In genomic region chr1:235557495-235557894, GRCh38 we compare ENCODE assay signal across 14 cellular contexts. TPM values are rescaled to one million over a fixed set of nuclear protein-coding genes. Genes with fewer than 3 reads are reported as not detected.
DNase-seq lines count a peak whose midpoint lies in the region; ATAC-seq, FAIRE-seq and TF ChIP-seq lines count a peak whose summit lies in the region.
"Had no signal": no experiment of that assay in that cellular context is flagged by ENCODE, and none has a peak within 500 bp of the region (broad histone marks: within the 10 kb centered on the region; RNA-seq: fewer than 3 reads in every experiment).

No MANE protein-coding gene starts in this region.

- H3K4me1 Mint-ChIP-seq in activated CD8-positive, alpha-beta T cell treated with anti-CD3 and anti-CD28 coated beads, Interleukin-2, amount 10 ng/mL, durations not matched to agents 7 days and 5 days (ENCODE audit: low read depth) = no peaks in the 10 kb centered on the region
- H3K4me1 Mint-ChIP-seq in progenitor cell of endocrine pancreas (ENCODE audit: low read depth) = peaks cover 1% of the 10 kb centered on the region
- no peaks in the 10 kb centered on the region for H3K4me1 Mint-ChIP-seq in CD8-positive, alpha-beta T cell (ENCODE audit: low read depth)
- H3K4me1 Mint-ChIP-seq: naive thymus-derived CD4-positive, alpha-beta T cell had no signal

- TF ChIP-seq CTCF in progenitor cell of endocrine pancreas (IDR thresholded peaks at IDR 0.05; ENCODE audit: unreplicated experiment) = peak; percentile 27
- no peak for TF ChIP-seq CTCF in CD8-positive, alpha-beta T cell (IDR thresholded peaks at IDR 0.05)

- intact Hi-C loops in CD8-positive, alpha-beta T cell (cut with DNase I, micrococcal nuclease) = no loop called here

- H3K9me3 Mint-ChIP-seq in activated CD8-positive, alpha-beta T cell treated with anti-CD3 and anti-CD28 coated beads, Interleukin-2, amount 10 ng/mL, durations not matched to agents 7 days and 5 days (ENCODE audit: insufficient read depth) = no peaks in the 10 kb centered on the region
- H3K9me3 Mint-ChIP-seq in progenitor cell of endocrine pancreas (ENCODE audit: low read depth) = no peaks in the 10 kb centered on the region
- H3K9me3 Mint-ChIP-seq in CD8-positive, alpha-beta T cell = no peaks in the 10 kb centered on the region
- H3K9me3 Mint-ChIP-seq: naive thymus-derived CD4-positive, alpha-beta T cell had no signal

- H3K27me3 Mint-ChIP-seq in activated CD8-positive, alpha-beta T cell treated with anti-CD3 and anti-CD28 coated beads, Interleukin-2, amount 10 ng/mL, durations not matched to agents 7 days and 5 days (ENCODE audit: low read depth) = peaks cover 2% of the 10 kb centered on the region
- H3K27me3 Mint-ChIP-seq in progenitor cell of endocrine pancreas = no peaks in the 10 kb centered on the region
- H3K27me3 Mint-ChIP-seq in CD8-positive, alpha-beta T cell (ENCODE audit: low read depth) = no peaks in the 10 kb centered on the region

- FAIRE-seq in HTR-8/SVneo (lab: Jason Lieb, UNC) = no peak

- no peak overlapping the region for H3K27ac ChIP-seq in CD8-positive, alpha-beta T cell (ENCODE audit: low read depth, low read length)
- H3K27ac ChIP-seq: HL-60, stomach had no signal

- no peak overlapping the region for H3K4me3 Mint-ChIP-seq in activated CD8-positive, alpha-beta T cell treated with anti-CD3 and anti-CD28 coated beads, Interleukin-2, amount 10 ng/mL, durations not matched to agents 7 days and 5 days
- H3K4me3 Mint-ChIP-seq in progenitor cell of endocrine pancreas (ENCODE audit: low read depth) = no peak overlapping the region
- no peak overlapping the region for H3K4me3 Mint-ChIP-seq in CD8-positive, alpha-beta T cell
- H3K4me3 Mint-ChIP-seq: naive thymus-derived CD4-positive, alpha-beta T cell had no signal

- H3K27ac Mint-ChIP-seq in activated CD8-positive, alpha-beta T cell treated with anti-CD3 and anti-CD28 coated beads, Interleukin-2, amount 10 ng/mL, durations not matched to agents 7 days and 5 days = no peak overlapping the region
- no peak overlapping the region for H3K27ac Mint-ChIP-seq in progenitor cell of endocrine pancreas
- H3K27ac Mint-ChIP-seq in CD8-positive, alpha-beta T cell = no peak overlapping the region
- H3K27ac Mint-ChIP-seq: naive thymus-derived CD4-positive, alpha-beta T cell had no signal

- H3K4me1 ChIP-seq in CD8-positive, alpha-beta T cell (ENCODE audit: insufficient read depth, low read length) = no peaks in the 10 kb centered on the region
- H3K4me1 ChIP-seq: stomach had no signal

- H3K9me3 ChIP-seq in CD8-positive, alpha-beta T cell (ENCODE audit: low read length) = no peaks in the 10 kb centered on the region

- no peaks in the 10 kb centered on the region for H3K36me3 Mint-ChIP-seq in activated CD8-positive, alpha-beta T cell treated with anti-CD3 and anti-CD28 coated beads, Interleukin-2, amount 10 ng/mL, durations not matched to agents 7 days and 5 days (ENCODE audit: low read depth)
- peaks cover 1% of the 10 kb centered on the region for H3K36me3 Mint-ChIP-seq in progenitor cell of endocrine pancreas (ENCODE audit: insufficient read depth)
- no peaks in the 10 kb centered on the region for H3K36me3 Mint-ChIP-seq in CD8-positive, alpha-beta T cell

- no peaks in the 10 kb centered on the region for H3K36me3 ChIP-seq in CD8-positive, alpha-beta T cell (ENCODE audit: insufficient read depth, low read length)
- H3K36me3 ChIP-seq: stomach had no signal

- DNase-seq in activated CD4-positive, alpha-beta T cell treated with anti-CD3 and anti-CD28 coated beads for 48 hours = peak; percentile 42
- DNase-seq in activated CD4-positive, alpha-beta T cell treated with anti-CD3 and anti-CD28 coated beads, Interleukin-2, amount 50 U/mL, for 4 hours = no peak
- peak; percentile 35 for DNase-seq in HuH-7 (ENCODE audit: low spot score)
- peak; percentile 38 for DNase-seq in activated CD8-positive, alpha-beta T cell treated with anti-CD3 and anti-CD28 coated beads, Interleukin-2, amount 10 ng/mL, durations not matched to agents 7 days and 5 days
- DNase-seq in progenitor cell of endocrine pancreas (ENCODE audit: low spot score, unreplicated experiment) = no peak
- no peak for DNase-seq in CD8-positive, alpha-beta T cell
- no peak for DNase-seq in HTR-8/SVneo (ENCODE audit: insufficient read length, low spot score)
- DNase-seq: central memory CD4-positive, alpha-beta T cell; kidney glomerular epithelial cell; naive thymus-derived CD4-positive, alpha-beta T cell; NCI-H1105; stomach had no signal

- no peak overlapping the region for H3K4me3 ChIP-seq in CD8-positive, alpha-beta T cell (ENCODE audit: low read depth, low read length)
- H3K4me3 ChIP-seq: stomach had no signal

- CTCF ChIA-PET in activated CD8-positive, alpha-beta T cell treated with anti-CD3 and anti-CD28 coated beads, Interleukin-2, amount 10 ng/mL, durations not matched to agents 7 days and 5 days (lab: Charles Lee) = interaction anchor here (0.7 to 3.1 kb wide), 7 partner anchors 9 to 414 kb away, joined by 3 to 12 read pairs (median 4); no protein-coding TSS in a partner anchor
- CTCF ChIA-PET in CD8-positive, alpha-beta T cell (lab: Charles Lee) = interaction anchor here (1.1 kb wide), 1 partner anchor 41 kb away, joined by 3 read pairs; no protein-coding TSS in a partner anchor

- ATAC-seq in activated CD8-positive, alpha-beta T cell treated with anti-CD3 and anti-CD28 coated beads, Interleukin-2, amount 10 ng/mL, durations not matched to agents 7 days and 5 days = peak; percentile 44
- no peak for ATAC-seq in CD8-positive, alpha-beta T cell
- no peak for ATAC-seq in HG02870 (IDR thresholded peaks at IDR 0.05; ENCODE audit: unreplicated experiment)
- ATAC-seq: naive thymus-derived CD4-positive, alpha-beta T cell had no signal

- no peaks in the 10 kb centered on the region for H3K27me3 ChIP-seq in CD8-positive, alpha-beta T cell (ENCODE audit: insufficient read depth, low read length)
- H3K27me3 ChIP-seq: stomach had no signal

- POLR2A ChIA-PET in activated CD8-positive, alpha-beta T cell treated with anti-CD3 and anti-CD28 coated beads, Interleukin-2, amount 10 ng/mL, durations not matched to agents 7 days and 5 days (lab: Charles Lee) = no interaction called here
- POLR2A ChIA-PET in CD8-positive, alpha-beta T cell (lab: Charles Lee) = no interaction called here

RNA-seq across cellular contexts. Expression of gene B3GALNT2, which starts 53.2 kb away (rescaled TPM):
- 10 to 100 TPM; 12.9 to 13.0 TPM for total RNA-seq in activated CD8-positive, alpha-beta T cell treated with anti-CD3 and anti-CD28 coated beads, Interleukin-2, amount 10 ng/mL, durations not matched to agents 7 days and 5 days
- total RNA-seq in progenitor cell of endocrine pancreas = 47.7 and 49.6 TPM in 2 replicates
- 1 to 10 TPM; 5.6 to 6.5 TPM for total RNA-seq in CD8-positive, alpha-beta T cell

Comparison
In these comparisons a context has a peak if more than half of its experiments do, and no peak if none do; other contexts are left out.
1. DNase-seq: peak in activated CD4-positive, alpha-beta T cell treated with anti-CD3 and anti-CD28 coated beads for 48 hours (single experiment), HuH-7 (single experiment) and activated CD8-positive, alpha-beta T cell treated with anti-CD3 and anti-CD28 coated beads, Interleukin-2, amount 10 ng/mL, durations not matched to agents 7 days and 5 days (single experiment); none in activated CD4-positive, alpha-beta T cell treated with anti-CD3 and anti-CD28 coated beads, Interleukin-2, amount 50 U/mL, for 4 hours (0 of 2), progenitor cell of endocrine pancreas (single experiment), CD8-positive, alpha-beta T cell (0 of 7) and HTR-8/SVneo (single experiment).